ENCODE assay signal across 22 cellular contexts in the genomic region with DNA sequence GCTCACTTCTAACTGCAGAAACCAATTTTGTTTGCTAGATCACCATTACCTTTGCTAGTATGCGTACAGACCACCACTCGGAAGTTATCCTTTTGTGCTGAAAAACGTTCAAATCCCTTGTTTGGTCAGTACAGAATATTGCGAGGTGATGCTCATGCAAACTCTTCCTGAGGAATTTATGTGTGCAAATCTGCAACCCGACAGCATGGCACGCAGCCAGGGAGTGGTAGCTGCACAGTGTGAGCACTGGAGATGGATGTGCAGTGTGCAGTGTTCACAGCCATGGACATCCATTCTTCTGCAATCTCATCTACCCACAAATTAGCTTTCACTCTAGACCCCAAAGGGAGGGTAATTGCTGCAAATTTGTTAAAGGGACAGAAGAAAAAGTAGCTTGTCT.
"Had no signal": no experiment of that assay in that cellular context is flagged by ENCODE, and none has a peak within 500 bp of the region (broad histone marks: within the 10 kb centered on the region; RNA-seq: fewer than 3 reads in every experiment).

No MANE protein-coding gene starts in this region.

- H3K27me3 Mint-ChIP-seq: dendritic cell treated with granulocyte-macrophage colony-stimulating factor and Interleukin-4, amounts not matched to agents 40 ng/mL and 50 ng/mL, for 4 days; naive B cell had no signal

- H3K9me3 Mint-ChIP-seq: dendritic cell treated with granulocyte-macrophage colony-stimulating factor and Interleukin-4, amounts not matched to agents 40 ng/mL and 50 ng/mL, for 4 days; mesothelial cell of epicardium; naive B cell had no signal

- H3K27ac Mint-ChIP-seq: dendritic cell treated with granulocyte-macrophage colony-stimulating factor and Interleukin-4, amounts not matched to agents 40 ng/mL and 50 ng/mL, for 4 days; mesothelial cell of epicardium; naive B cell had no signal

- H3K9me3 ChIP-seq: colonic mucosa, esophagus muscularis mucosa, gastrocnemius medialis, heart right ventricle, left lung, lower lobe of right lung, mucosa of descending colon had no signal

- H3K4me1 ChIP-seq: colonic mucosa, esophagus muscularis mucosa, gastrocnemius medialis, heart right ventricle, left lung, lower lobe of right lung had no signal

- H3K27ac ChIP-seq: colonic mucosa, esophagus muscularis mucosa, gastrocnemius medialis, heart right ventricle, left lung, lower lobe of right lung had no signal

- H3K36me3 ChIP-seq: colonic mucosa had no signal

- H3K4me3 Mint-ChIP-seq: dendritic cell treated with granulocyte-macrophage colony-stimulating factor and Interleukin-4, amounts not matched to agents 40 ng/mL and 50 ng/mL, for 4 days; mesothelial cell of epicardium; naive B cell had no signal

- H3K27me3 ChIP-seq: colonic mucosa, dorsolateral prefrontal cortex, esophagus muscularis mucosa, gastrocnemius medialis, heart right ventricle, left lung had no signal

- ATAC-seq: gastrocnemius medialis, heart right ventricle, left cardiac atrium, left lung, left ventricle myocardium superior, lower lobe of right lung, mucosa of descending colon had no signal

- H3K4me3 ChIP-seq: colonic mucosa, dorsolateral prefrontal cortex, esophagus muscularis mucosa, gastrocnemius medialis, heart right ventricle, left lung, lower lobe of right lung, mucosa of descending colon had no signal

- DNase-seq: colonic mucosa; cortex of kidney; dorsolateral prefrontal cortex; effector CD4-positive, alpha-beta T cell; effector memory CD4-positive, alpha-beta T cell; foreskin fibroblast; foreskin melanocyte; gastrocnemius medialis; glutamatergic neuron; head of caudate nucleus; heart right ventricle; hippocampal formation; left cardiac atrium; left lung; left ventricle myocardium superior; lower lobe of right lung; mesendoderm; mucosa of descending colon; naive B cell had no signal

- H3K4me1 Mint-ChIP-seq: mesothelial cell of epicardium had no signal
